ENCODE assay signal across 2 cellular contexts in genomic region chr6:125753937-125754259, GRCh38.
TF ChIP-seq lines count a peak whose summit lies in the region.

No MANE protein-coding gene starts in this region.

TF ChIP-seq in liver, 16 proteins besides CTCF, POLR2A, EP300 and RAD21:
- TF ChIP-seq RXRA (IDR thresholded peaks at IDR 0.05) (no peak), GABPA (IDR thresholded peaks at IDR 0.05 in 1 of 2, conservative IDR thresholded peaks at IDR 0.05 in 1 of 2) (no peak), HNF4A (conservative IDR thresholded peaks at IDR 0.05) (peak; percentile 20 to 42), ZBTB33 (IDR thresholded peaks at IDR 0.05) (no peak), NR2F2 (IDR thresholded peaks at IDR 0.05) (no peak), JUND (IDR thresholded peaks at IDR 0.05) (no peak), TAF1 (conservative IDR thresholded peaks at IDR 0.05) (no peak)
- TF ChIP-seq, protein P1, sequence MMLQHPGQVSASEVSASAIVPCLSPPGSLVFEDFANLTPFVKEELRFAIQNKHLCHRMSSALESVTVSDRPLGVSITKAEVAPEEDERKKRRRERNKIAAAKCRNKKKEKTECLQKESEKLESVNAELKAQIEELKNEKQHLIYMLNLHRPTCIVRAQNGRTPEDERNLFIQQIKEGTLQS (IDR thresholded peaks at IDR 0.05) = no peak
- TF ChIP-seq, protein P2, sequence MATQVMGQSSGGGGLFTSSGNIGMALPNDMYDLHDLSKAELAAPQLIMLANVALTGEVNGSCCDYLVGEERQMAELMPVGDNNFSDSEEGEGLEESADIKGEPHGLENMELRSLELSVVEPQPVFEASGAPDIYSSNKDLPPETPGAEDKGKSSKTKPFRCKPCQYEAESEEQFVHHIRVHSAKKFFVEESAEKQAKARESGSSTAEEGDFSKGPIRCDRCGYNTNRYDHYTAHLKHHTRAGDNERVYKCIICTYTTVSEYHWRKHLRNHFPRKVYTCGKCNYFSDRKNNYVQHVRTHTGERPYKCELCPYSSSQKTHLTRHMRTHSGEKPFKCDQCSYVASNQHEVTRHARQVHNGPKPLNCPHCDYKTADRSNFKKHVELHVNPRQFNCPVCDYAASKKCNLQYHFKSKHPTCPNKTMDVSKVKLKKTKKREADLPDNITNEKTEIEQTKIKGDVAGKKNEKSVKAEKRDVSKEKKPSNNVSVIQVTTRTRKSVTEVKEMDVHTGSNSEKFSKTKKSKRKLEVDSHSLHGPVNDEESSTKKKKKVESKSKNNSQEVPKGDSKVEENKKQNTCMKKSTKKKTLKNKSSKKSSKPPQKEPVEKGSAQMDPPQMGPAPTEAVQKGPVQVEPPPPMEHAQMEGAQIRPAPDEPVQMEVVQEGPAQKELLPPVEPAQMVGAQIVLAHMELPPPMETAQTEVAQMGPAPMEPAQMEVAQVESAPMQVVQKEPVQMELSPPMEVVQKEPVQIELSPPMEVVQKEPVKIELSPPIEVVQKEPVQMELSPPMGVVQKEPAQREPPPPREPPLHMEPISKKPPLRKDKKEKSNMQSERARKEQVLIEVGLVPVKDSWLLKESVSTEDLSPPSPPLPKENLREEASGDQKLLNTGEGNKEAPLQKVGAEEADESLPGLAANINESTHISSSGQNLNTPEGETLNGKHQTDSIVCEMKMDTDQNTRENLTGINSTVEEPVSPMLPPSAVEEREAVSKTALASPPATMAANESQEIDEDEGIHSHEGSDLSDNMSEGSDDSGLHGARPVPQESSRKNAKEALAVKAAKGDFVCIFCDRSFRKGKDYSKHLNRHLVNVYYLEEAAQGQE (IDR thresholded peaks at IDR 0.05) = no peak
TF ChIP-seq in liver: peak in this region for 1.

TF ChIP-seq in HepG2, 621 proteins besides CTCF, POLR2A, EP300 and RAD21:
- TF ChIP-seq, protein P3, sequence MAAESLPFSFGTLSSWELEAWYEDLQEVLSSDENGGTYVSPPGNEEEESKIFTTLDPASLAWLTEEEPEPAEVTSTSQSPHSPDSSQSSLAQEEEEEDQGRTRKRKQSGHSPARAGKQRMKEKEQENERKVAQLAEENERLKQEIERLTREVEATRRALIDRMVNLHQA (CRISPR knock-in tag; IDR thresholded peaks at IDR 0.05) = no peak
- TF ChIP-seq ZNF577 (CRISPR knock-in tag; IDR thresholded peaks at IDR 0.05; ENCODE audit: borderline replicate concordance, low read depth) (no peak), ZNF605 (CRISPR knock-in tag; IDR thresholded peaks at IDR 0.05) (no peak), MTF2 (CRISPR knock-in tag; IDR thresholded peaks at IDR 0.05; ENCODE audit: borderline replicate concordance) (no peak), USF2 (IDR thresholded peaks at IDR 0.05; ENCODE audit: low read depth, low read length) (no peak), USF2 (CRISPR knock-in tag; IDR thresholded peaks at IDR 0.05; ENCODE audit: borderline replicate concordance) (no peak), SNAI1 (CRISPR knock-in tag; IDR thresholded peaks at IDR 0.05; ENCODE audit: borderline replicate concordance) (no peak), IRF9 (CRISPR knock-in tag; IDR thresholded peaks at IDR 0.05; ENCODE audit: borderline replicate concordance) (no peak), DZIP1 (CRISPR knock-in tag; IDR thresholded peaks at IDR 0.05) (no peak), SIX4 (CRISPR knock-in tag; IDR thresholded peaks at IDR 0.05) (no peak), ZNF619 (CRISPR knock-in tag; IDR thresholded peaks at IDR 0.05) (no peak), NFIB (CRISPR knock-in tag; IDR thresholded peaks at IDR 0.05; ENCODE audit: borderline replicate concordance) (no peak), ZNF670 (CRISPR knock-in tag; IDR thresholded peaks at IDR 0.05; ENCODE audit: borderline replicate concordance) (no peak), MTF1 (CRISPR knock-in tag; IDR thresholded peaks at IDR 0.05) (no peak), MAF1 (CRISPR knock-in tag; IDR thresholded peaks at IDR 0.05; ENCODE audit: borderline replicate concordance) (no peak), CENPT (CRISPR knock-in tag; IDR thresholded peaks at IDR 0.05; ENCODE audit: low read depth) (no peak), ZFP82 (CRISPR knock-in tag; IDR thresholded peaks at IDR 0.05; ENCODE audit: borderline replicate concordance) (no peak)
- TF ChIP-seq, protein P4, sequence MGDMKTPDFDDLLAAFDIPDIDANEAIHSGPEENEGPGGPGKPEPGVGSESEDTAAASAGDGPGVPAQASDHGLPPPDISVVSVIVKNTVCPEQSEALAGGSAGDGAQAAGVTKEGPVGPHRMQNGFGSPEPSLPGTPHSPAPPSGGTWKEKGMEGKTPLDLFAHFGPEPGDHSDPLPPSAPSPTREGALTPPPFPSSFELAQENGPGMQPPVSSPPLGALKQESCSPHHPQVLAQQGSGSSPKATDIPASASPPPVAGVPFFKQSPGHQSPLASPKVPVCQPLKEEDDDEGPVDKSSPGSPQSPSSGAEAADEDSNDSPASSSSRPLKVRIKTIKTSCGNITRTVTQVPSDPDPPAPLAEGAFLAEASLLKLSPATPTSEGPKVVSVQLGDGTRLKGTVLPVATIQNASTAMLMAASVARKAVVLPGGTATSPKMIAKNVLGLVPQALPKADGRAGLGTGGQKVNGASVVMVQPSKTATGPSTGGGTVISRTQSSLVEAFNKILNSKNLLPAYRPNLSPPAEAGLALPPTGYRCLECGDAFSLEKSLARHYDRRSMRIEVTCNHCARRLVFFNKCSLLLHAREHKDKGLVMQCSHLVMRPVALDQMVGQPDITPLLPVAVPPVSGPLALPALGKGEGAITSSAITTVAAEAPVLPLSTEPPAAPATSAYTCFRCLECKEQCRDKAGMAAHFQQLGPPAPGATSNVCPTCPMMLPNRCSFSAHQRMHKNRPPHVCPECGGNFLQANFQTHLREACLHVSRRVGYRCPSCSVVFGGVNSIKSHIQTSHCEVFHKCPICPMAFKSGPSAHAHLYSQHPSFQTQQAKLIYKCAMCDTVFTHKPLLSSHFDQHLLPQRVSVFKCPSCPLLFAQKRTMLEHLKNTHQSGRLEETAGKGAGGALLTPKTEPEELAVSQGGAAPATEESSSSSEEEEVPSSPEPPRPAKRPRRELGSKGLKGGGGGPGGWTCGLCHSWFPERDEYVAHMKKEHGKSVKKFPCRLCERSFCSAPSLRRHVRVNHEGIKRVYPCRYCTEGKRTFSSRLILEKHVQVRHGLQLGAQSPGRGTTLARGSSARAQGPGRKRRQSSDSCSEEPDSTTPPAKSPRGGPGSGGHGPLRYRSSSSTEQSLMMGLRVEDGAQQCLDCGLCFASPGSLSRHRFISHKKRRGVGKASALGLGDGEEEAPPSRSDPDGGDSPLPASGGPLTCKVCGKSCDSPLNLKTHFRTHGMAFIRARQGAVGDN (CRISPR knock-in tag; IDR thresholded peaks at IDR 0.05) = no peak
- TF ChIP-seq, protein P5, sequence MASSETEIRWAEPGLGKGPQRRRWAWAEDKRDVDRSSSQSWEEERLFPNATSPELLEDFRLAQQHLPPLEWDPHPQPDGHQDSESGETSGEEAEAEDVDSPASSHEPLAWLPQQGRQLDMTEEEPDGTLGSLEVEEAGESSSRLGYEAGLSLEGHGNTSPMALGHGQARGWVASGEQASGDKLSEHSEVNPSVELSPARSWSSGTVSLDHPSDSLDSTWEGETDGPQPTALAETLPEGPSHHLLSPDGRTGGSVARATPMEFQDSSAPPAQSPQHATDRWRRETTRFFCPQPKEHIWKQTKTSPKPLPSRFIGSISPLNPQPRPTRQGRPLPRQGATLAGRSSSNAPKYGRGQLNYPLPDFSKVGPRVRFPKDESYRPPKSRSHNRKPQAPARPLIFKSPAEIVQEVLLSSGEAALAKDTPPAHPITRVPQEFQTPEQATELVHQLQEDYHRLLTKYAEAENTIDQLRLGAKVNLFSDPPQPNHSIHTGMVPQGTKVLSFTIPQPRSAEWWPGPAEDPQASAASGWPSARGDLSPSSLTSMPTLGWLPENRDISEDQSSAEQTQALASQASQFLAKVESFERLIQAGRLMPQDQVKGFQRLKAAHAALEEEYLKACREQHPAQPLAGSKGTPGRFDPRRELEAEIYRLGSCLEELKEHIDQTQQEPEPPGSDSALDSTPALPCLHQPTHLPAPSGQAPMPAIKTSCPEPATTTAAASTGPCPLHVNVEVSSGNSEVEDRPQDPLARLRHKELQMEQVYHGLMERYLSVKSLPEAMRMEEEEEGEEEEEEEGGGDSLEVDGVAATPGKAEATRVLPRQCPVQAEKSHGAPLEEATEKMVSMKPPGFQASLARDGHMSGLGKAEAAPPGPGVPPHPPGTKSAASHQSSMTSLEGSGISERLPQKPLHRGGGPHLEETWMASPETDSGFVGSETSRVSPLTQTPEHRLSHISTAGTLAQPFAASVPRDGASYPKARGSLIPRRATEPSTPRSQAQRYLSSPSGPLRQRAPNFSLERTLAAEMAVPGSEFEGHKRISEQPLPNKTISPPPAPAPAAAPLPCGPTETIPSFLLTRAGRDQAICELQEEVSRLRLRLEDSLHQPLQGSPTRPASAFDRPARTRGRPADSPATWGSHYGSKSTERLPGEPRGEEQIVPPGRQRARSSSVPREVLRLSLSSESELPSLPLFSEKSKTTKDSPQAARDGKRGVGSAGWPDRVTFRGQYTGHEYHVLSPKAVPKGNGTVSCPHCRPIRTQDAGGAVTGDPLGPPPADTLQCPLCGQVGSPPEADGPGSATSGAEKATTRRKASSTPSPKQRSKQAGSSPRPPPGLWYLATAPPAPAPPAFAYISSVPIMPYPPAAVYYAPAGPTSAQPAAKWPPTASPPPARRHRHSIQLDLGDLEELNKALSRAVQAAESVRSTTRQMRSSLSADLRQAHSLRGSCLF (CRISPR knock-in tag; IDR thresholded peaks at IDR 0.05; ENCODE audit: borderline replicate concordance) = no peak
- TF ChIP-seq, protein P6, sequence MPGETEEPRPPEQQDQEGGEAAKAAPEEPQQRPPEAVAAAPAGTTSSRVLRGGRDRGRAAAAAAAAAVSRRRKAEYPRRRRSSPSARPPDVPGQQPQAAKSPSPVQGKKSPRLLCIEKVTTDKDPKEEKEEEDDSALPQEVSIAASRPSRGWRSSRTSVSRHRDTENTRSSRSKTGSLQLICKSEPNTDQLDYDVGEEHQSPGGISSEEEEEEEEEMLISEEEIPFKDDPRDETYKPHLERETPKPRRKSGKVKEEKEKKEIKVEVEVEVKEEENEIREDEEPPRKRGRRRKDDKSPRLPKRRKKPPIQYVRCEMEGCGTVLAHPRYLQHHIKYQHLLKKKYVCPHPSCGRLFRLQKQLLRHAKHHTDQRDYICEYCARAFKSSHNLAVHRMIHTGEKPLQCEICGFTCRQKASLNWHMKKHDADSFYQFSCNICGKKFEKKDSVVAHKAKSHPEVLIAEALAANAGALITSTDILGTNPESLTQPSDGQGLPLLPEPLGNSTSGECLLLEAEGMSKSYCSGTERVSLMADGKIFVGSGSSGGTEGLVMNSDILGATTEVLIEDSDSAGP (CRISPR knock-in tag; IDR thresholded peaks at IDR 0.05; ENCODE audit: borderline replicate concordance) = no peak
